In the genomic region with DNA sequence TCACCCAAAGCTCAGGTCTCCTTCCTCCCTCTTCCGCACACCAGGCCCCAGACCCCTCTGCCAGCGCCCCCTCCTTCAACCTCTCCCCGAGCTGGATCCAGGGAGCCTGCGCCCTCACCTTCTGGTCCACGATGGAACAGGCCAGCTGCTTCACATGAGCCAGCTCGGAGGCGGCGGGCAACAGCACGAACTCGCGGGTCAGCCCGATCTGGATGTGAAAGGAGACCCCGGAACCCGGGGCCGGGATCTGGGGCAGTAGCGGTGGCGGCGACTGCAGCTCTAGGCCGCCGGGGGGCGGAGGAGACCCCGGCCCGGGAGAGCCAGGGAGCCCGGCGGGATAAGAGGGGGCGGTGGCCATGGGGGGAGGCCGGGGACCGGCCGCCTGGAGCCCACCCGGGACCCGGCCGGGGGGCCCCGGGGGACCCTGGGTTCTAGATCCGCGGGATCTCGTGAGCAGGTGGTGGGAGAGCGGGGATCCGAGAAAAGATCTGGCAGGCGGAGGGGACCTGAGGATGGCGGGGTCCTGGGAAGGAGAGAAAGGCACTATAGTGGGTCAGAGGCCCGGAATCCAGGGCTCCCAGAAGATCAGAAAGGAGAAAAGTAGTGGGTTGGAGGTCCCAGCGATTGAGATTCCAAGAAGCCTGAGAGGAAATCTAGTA, we compare ENCODE assay signal across 8 cellular contexts. TPM values are rescaled to one million over a fixed set of nuclear protein-coding genes. Genes with fewer than 3 reads are reported as not detected.
A peak's percentile ranks its signal among the peaks of the same experiment; 100 is the strongest.
DNase-seq lines count a peak whose midpoint lies in the region; ATAC-seq and TF ChIP-seq lines count a peak whose summit lies in the region.

No MANE protein-coding gene starts in this region.

- peak overlapping the region; percentile 87 to 98 (median 96) for H3K27ac ChIP-seq in spleen

- no peaks in the 10 kb centered on the region for H3K27me3 Mint-ChIP-seq in activated T-helper 1 cell treated with anti-CD3 and anti-CD28 coated beads, Interleukin-12 subunit alpha, Interleukin-12 subunit beta, Interleukin-2, Interleukin-4 antibody, amounts not matched to agents 30 ng/mL and 10 ng/mL and 1 ng/mL, durations not matched to agents 14 hours and 24 hours and 36 hours (ENCODE audit: insufficient read depth)

- no peaks in the 10 kb centered on the region for H3K9me3 Mint-ChIP-seq in activated T-helper 1 cell treated with anti-CD3 and anti-CD28 coated beads, Interleukin-12 subunit alpha, Interleukin-12 subunit beta, Interleukin-2, Interleukin-4 antibody, amounts not matched to agents 30 ng/mL and 10 ng/mL and 1 ng/mL, durations not matched to agents 14 hours and 24 hours and 36 hours

- H3K4me3 ChIP-seq in iPS-11a (ENCODE audit: low read depth, low read length) (peak overlapping the region; percentile 76), spleen (peak overlapping the region; percentile 55 to 93 (median 77))

- peak; percentile 19 for DNase-seq in stimulated activated CD4-positive, alpha-beta T cell treated with anti-CD3 and anti-CD28 coated beads, Interleukin-4, amount 100 ng/mL, for 1 hour
- DNase-seq in stimulated activated CD4-positive, alpha-beta T cell treated with anti-CD3 and anti-CD28 coated beads, Interleukin-1b, Interleukin-23, amount 100 ng/mL, for 48 hours = no peak
- no peak for DNase-seq in activated T-helper 1 cell treated with anti-CD3 and anti-CD28 coated beads, Interleukin-12 subunit alpha, Interleukin-12 subunit beta, Interleukin-2, Interleukin-4 antibody, amounts not matched to agents 30 ng/mL and 10 ng/mL and 1 ng/mL, durations not matched to agents 14 hours and 24 hours and 36 hours (ENCODE audit: low spot score)
- DNase-seq in spleen (peak; percentile 87), NCI-H2107 treated with DMSO at 0.1 percent for 48 hours (lab: John Stamatoyannopoulos, UW; ENCODE audit: unreplicated experiment) (no peak)

- peaks cover 45 to 93% (median 78%) of the 10 kb centered on the region in 6 donors for H3K4me1 ChIP-seq in spleen

- H3K27ac Mint-ChIP-seq in activated T-helper 1 cell treated with anti-CD3 and anti-CD28 coated beads, Interleukin-12 subunit alpha, Interleukin-12 subunit beta, Interleukin-2, Interleukin-4 antibody, amounts not matched to agents 30 ng/mL and 10 ng/mL and 1 ng/mL, durations not matched to agents 14 hours and 24 hours and 36 hours = peak overlapping the region; percentile 89

- peaks cover 16% of the 10 kb centered on the region for H3K36me3 Mint-ChIP-seq in activated T-helper 1 cell treated with anti-CD3 and anti-CD28 coated beads, Interleukin-12 subunit alpha, Interleukin-12 subunit beta, Interleukin-2, Interleukin-4 antibody, amounts not matched to agents 30 ng/mL and 10 ng/mL and 1 ng/mL, durations not matched to agents 14 hours and 24 hours and 36 hours (ENCODE audit: low read depth)

- H3K36me3 ChIP-seq in spleen = peaks cover 0 to 46% (median 28%) of the 10 kb centered on the region in 6 donors

- peak overlapping the region; percentile 93 for H3K4me3 Mint-ChIP-seq in activated T-helper 1 cell treated with anti-CD3 and anti-CD28 coated beads, Interleukin-12 subunit alpha, Interleukin-12 subunit beta, Interleukin-2, Interleukin-4 antibody, amounts not matched to agents 30 ng/mL and 10 ng/mL and 1 ng/mL, durations not matched to agents 14 hours and 24 hours and 36 hours

- no peaks in the 10 kb centered on the region for H3K9me3 ChIP-seq in spleen

- no peak for ATAC-seq in GM18861 (IDR thresholded peaks at IDR 0.05; ENCODE audit: unreplicated experiment)
- ATAC-seq in HG03108 (IDR thresholded peaks at IDR 0.05; ENCODE audit: unreplicated experiment) = no peak

- TF ChIP-seq POLR2A in spleen (IDR thresholded peaks at IDR 0.05) = no peak

- H3K27me3 ChIP-seq in spleen (replicated peaks in 1 of 7) = no peaks in the 10 kb centered on the region

- intact Hi-C loops in activated T-helper 1 cell treated with anti-CD3 and anti-CD28 coated beads, Interleukin-12 subunit alpha, Interleukin-12 subunit beta, Interleukin-2, Interleukin-4 antibody, amounts not matched to agents 30 ng/mL and 10 ng/mL and 1 ng/mL, durations not matched to agents 14 hours and 24 hours and 36 hours (cut with micrococcal nuclease) = loop anchor here (2.0 kb wide), 2 partner anchors 31 to 55 kb away; a partner anchor contains a TSS
- intact Hi-C loops in spleen (cut with DNase I; ENCODE audit: low total_unique reads) = no loop called here

- WGBS in spleen, 5 donors = 0 to 1% (median 1%) methylated on average over 18 to 42 of the region's 42 CpGs

- peak in 1 of 11 experiments; percentile 17 for TF ChIP-seq CTCF in spleen (IDR thresholded peaks at IDR 0.05 in 8 of 11, conservative IDR thresholded peaks at IDR 0.05 in 3 of 11)

- peaks cover 38% of the 10 kb centered on the region for H3K4me1 Mint-ChIP-seq in activated T-helper 1 cell treated with anti-CD3 and anti-CD28 coated beads, Interleukin-12 subunit alpha, Interleukin-12 subunit beta, Interleukin-2, Interleukin-4 antibody, amounts not matched to agents 30 ng/mL and 10 ng/mL and 1 ng/mL, durations not matched to agents 14 hours and 24 hours and 36 hours (ENCODE audit: low read depth)

RNA-seq across cellular contexts. Expression of a gene that starts 0.8 kb away (rescaled TPM):
- 88.6 and 92.9 TPM in 2 replicates for total RNA-seq in activated T-helper 1 cell treated with anti-CD3 and anti-CD28 coated beads, Interleukin-12 subunit alpha, Interleukin-12 subunit beta, Interleukin-2, Interleukin-4 antibody, amounts not matched to agents 30 ng/mL and 10 ng/mL and 1 ng/mL, durations not matched to agents 14 hours and 24 hours and 36 hours
- total RNA-seq in spleen = 100 to 1,000 TPM in 4 of 7 donors, 10 to 100 TPM in 3; 76.3 to 127 (median 115) TPM
- polyA plus RNA-seq in spleen = 100 to 1,000 TPM in 2 of 3 donors, 10 to 100 TPM in 1; 63.4 to 132 (median 105) TPM

RNA-seq across cellular contexts. Expression of a gene that starts 29.7 kb away (rescaled TPM):
- total RNA-seq in activated T-helper 1 cell treated with anti-CD3 and anti-CD28 coated beads, Interleukin-12 subunit alpha, Interleukin-12 subunit beta, Interleukin-2, Interleukin-4 antibody, amounts not matched to agents 30 ng/mL and 10 ng/mL and 1 ng/mL, durations not matched to agents 14 hours and 24 hours and 36 hours = 25.1 and 26.6 TPM in 2 replicates
- 10 to 100 TPM; 15.4 to 24.8 (median 19.3) TPM for total RNA-seq in spleen
- polyA plus RNA-seq in spleen = 10 to 100 TPM in 1 of 3 donors, 1 to 10 TPM in 2; 5.3 to 13.0 (median 9.8) TPM

RNA-seq across cellular contexts. Expression of a gene that starts 30.1 kb away (rescaled TPM):
- 106 and 116 TPM in 2 replicates for total RNA-seq in activated T-helper 1 cell treated with anti-CD3 and anti-CD28 coated beads, Interleukin-12 subunit alpha, Interleukin-12 subunit beta, Interleukin-2, Interleukin-4 antibody, amounts not matched to agents 30 ng/mL and 10 ng/mL and 1 ng/mL, durations not matched to agents 14 hours and 24 hours and 36 hours
- 100 to 1,000 TPM in 5 of 7 donors, 10 to 100 TPM in 2; 90.1 to 143 (median 107) TPM for total RNA-seq in spleen
- 10 to 100 TPM; 28.2 to 70.7 (median 30.0) TPM for polyA plus RNA-seq in spleen

RNA-seq across cellular contexts. Expression of a gene that starts 55.2 kb away (rescaled TPM):
- total RNA-seq in activated T-helper 1 cell treated with anti-CD3 and anti-CD28 coated beads, Interleukin-12 subunit alpha, Interleukin-12 subunit beta, Interleukin-2, Interleukin-4 antibody, amounts not matched to agents 30 ng/mL and 10 ng/mL and 1 ng/mL, durations not matched to agents 14 hours and 24 hours and 36 hours = 4.3 and 5.7 TPM in 2 replicates
- 10 to 100 TPM in 1 of 7 donors, 1 to 10 TPM in 6; 4.9 to 10.4 (median 6.1) TPM for total RNA-seq in spleen
- 1 to 10 TPM; 1.6 to 4.1 (median 3.2) TPM for polyA plus RNA-seq in spleen

Comparison
In these comparisons a context has a peak if more than half of its experiments do, and no peak if none do; other contexts are left out.
1. DNase-seq: peak in stimulated activated CD4-positive, alpha-beta T cell treated with anti-CD3 and anti-CD28 coated beads, Interleukin-4, amount 100 ng/mL, for 1 hour (single experiment) and spleen (single experiment); none in stimulated activated CD4-positive, alpha-beta T cell treated with anti-CD3 and anti-CD28 coated beads, Interleukin-1b, Interleukin-23, amount 100 ng/mL, for 48 hours (single experiment), activated T-helper 1 cell treated with anti-CD3 and anti-CD28 coated beads, Interleukin-12 subunit alpha, Interleukin-12 subunit beta, Interleukin-2, Interleukin-4 antibody, amounts not matched to agents 30 ng/mL and 10 ng/mL and 1 ng/mL, durations not matched to agents 14 hours and 24 hours and 36 hours (single experiment) and NCI-H2107 treated with DMSO at 0.1 percent for 48 hours (single experiment).